ENCODE assay signal across 13 cellular contexts in genomic region chr1:115313173-115313572, GRCh38. TPM values are rescaled to one million over a fixed set of nuclear protein-coding genes. Genes with fewer than 3 reads are reported as not detected.
"Had no signal": no experiment of that assay in that cellular context is flagged by ENCODE, and none has a peak within 500 bp of the region (broad histone marks: within the 10 kb centered on the region; RNA-seq: fewer than 3 reads in every experiment).

No MANE protein-coding gene starts in this region.

- H3K9me3 ChIP-seq: esophagus muscularis mucosa, thyroid gland had no signal

- H3K27ac ChIP-seq: skin epidermis, thyroid gland had no signal

- H3K36me3 ChIP-seq: esophagus muscularis mucosa, thyroid gland had no signal

- H3K4me1 Mint-ChIP-seq: activated naive CD8-positive, alpha-beta T cell treated with anti-CD3 and anti-CD28 coated beads for 36 hours had no signal

- H3K4me3 Mint-ChIP-seq: activated naive CD8-positive, alpha-beta T cell treated with anti-CD3 and anti-CD28 coated beads for 36 hours; activated T-cell treated with anti-CD3 and anti-CD28 coated beads, Interleukin-2, amount 50 U/mL, for 72 hours; neural crest cell had no signal

- H3K27me3 ChIP-seq: esophagus muscularis mucosa, thyroid gland had no signal

- H3K36me3 Mint-ChIP-seq: activated naive CD8-positive, alpha-beta T cell treated with anti-CD3 and anti-CD28 coated beads for 36 hours had no signal

- H3K9me3 Mint-ChIP-seq: activated naive CD8-positive, alpha-beta T cell treated with anti-CD3 and anti-CD28 coated beads for 36 hours; activated T-cell treated with anti-CD3 and anti-CD28 coated beads, Interleukin-2, amount 50 U/mL, for 72 hours had no signal

- DNase-seq: activated CD4-positive, alpha-beta T cell treated with anti-CD3 and anti-CD28 coated beads, Interleukin-2, amount 50 U/mL, for 48 hours; activated CD4-positive, CD25-positive, alpha-beta regulatory T cell treated with anti-CD3 and anti-CD28 coated beads, Interleukin-2, amount 50 U/mL, for 72 hours; activated CD8-positive, alpha-beta memory T cell treated with anti-CD3 and anti-CD28 coated beads, Interleukin-2, amount 50 U/mL, for 4 hours; activated gamma-delta T cell treated with Interleukin-2 at 50 U/mL for 16 hours; activated naive CD8-positive, alpha-beta T cell treated with anti-CD3 and anti-CD28 coated beads for 36 hours; activated T-cell treated with anti-CD3 and anti-CD28 coated beads, Interleukin-2, amount 50 U/mL, for 72 hours; kidney; retina; SW 1271; thyroid gland had no signal

- H3K27ac Mint-ChIP-seq: activated naive CD8-positive, alpha-beta T cell treated with anti-CD3 and anti-CD28 coated beads for 36 hours; activated T-cell treated with anti-CD3 and anti-CD28 coated beads, Interleukin-2, amount 50 U/mL, for 72 hours had no signal

- H3K4me3 ChIP-seq: esophagus muscularis mucosa, skin epidermis, thyroid gland had no signal

- ATAC-seq: activated T-cell treated with anti-CD3 and anti-CD28 coated beads, Interleukin-2, amount 50 U/mL, for 72 hours had no signal

RNA-seq across cellular contexts. Expression of gene NGF, which starts 24.9 kb away (rescaled TPM):
- total RNA-seq: activated naive CD8-positive, alpha-beta T cell treated with anti-CD3 and anti-CD28 coated beads for 36 hours; activated T-cell treated with anti-CD3 and anti-CD28 coated beads, Interleukin-2, amount 50 U/mL, for 72 hours; neural crest cell had no signal
